ENCODE assay signal across 8 cellular contexts in the genomic region with DNA sequence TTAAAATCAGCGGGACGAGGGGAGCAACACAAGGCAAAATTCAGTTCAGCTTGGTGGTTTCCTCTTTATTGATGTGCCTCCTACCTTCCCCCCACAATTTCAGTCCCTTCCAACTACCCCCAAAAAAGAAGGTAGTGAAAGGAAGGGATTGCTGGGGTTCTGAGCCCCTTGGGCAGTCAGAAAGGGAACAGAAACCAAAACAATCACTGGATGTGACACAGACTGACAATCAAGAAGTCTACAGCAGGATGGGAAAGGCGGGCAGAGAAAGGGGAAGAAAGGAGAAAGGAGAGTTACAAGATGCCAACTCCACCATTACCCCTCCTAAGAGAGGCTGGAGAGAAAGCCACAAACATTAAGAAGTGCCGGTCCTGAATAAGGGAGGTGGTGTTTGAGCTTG. TPM values are rescaled to one million over a fixed set of nuclear protein-coding genes. Genes with fewer than 3 reads are reported as not detected.
DNase-seq lines count a peak whose midpoint lies in the region; ATAC-seq, FAIRE-seq and TF ChIP-seq lines count a peak whose summit lies in the region.

No MANE protein-coding gene starts in this region.

- H3K27ac Mint-ChIP-seq in activated T-cell treated with anti-CD3 and anti-CD28 coated beads, Interleukin-2, amount 50 U/mL, for 72 hours, result peak overlapping the region; percentile 76
- H3K27ac Mint-ChIP-seq in activated T-helper 17 cell treated with anti-CD3 and anti-CD28 coated beads, Interleukin-2, amount 50 U/mL, for 72 hours, result peak overlapping the region; percentile 93

- H3K27ac ChIP-seq in kidney (ENCODE audit: low read depth in 2 of 2, low read length in 2 of 2), result peak overlapping the region in 1 of 2 donors; percentile 97
- peak overlapping the region in 2 of 3 donors; percentile 16 to 95 for H3K27ac ChIP-seq in thyroid gland

- H3K36me3 ChIP-seq in kidney (ENCODE audit: control insufficient read depth in 1 of 2, insufficient read depth in 2 of 2, low read length in 2 of 2), result peaks cover 14 to 24% of the 10 kb centered on the region in 2 donors
- peaks cover 13 to 25% of the 10 kb centered on the region in 2 donors for H3K36me3 ChIP-seq in thyroid gland

- peak overlapping the region; percentile 35 to 86 for H3K4me3 ChIP-seq in kidney (ENCODE audit: low read length in 2 of 2)
- H3K4me3 ChIP-seq in thyroid gland (replicated peaks in 1 of 3), result no peak overlapping the region

- H3K4me1 ChIP-seq in kidney (ENCODE audit: control insufficient read depth in 1 of 2, insufficient read depth in 1 of 2, low read depth in 1 of 2, low read length in 2 of 2) (peaks cover 20 to 31% of the 10 kb centered on the region in 2 donors), thyroid gland (peaks cover 17 to 30% of the 10 kb centered on the region in 2 donors)

- H3K9me3 ChIP-seq in kidney (ENCODE audit: control insufficient read depth in 1 of 2, low read length in 2 of 2) (no peaks in the 10 kb centered on the region), thyroid gland (no peaks in the 10 kb centered on the region)

- H3K4me1 Mint-ChIP-seq in activated T-cell treated with anti-CD3 and anti-CD28 coated beads, Interleukin-2, amount 50 U/mL, for 72 hours (ENCODE audit: low read depth), result peaks cover 57% of the 10 kb centered on the region
- peaks cover 44% of the 10 kb centered on the region for H3K4me1 Mint-ChIP-seq in activated T-helper 17 cell treated with anti-CD3 and anti-CD28 coated beads, Interleukin-2, amount 50 U/mL, for 72 hours

- 77 to 80% methylated on average over 4 of the region's 4 CpGs for WGBS in thyroid gland, 2 donors

- H3K9me3 Mint-ChIP-seq in activated T-cell treated with anti-CD3 and anti-CD28 coated beads, Interleukin-2, amount 50 U/mL, for 72 hours, result no peaks in the 10 kb centered on the region
- H3K9me3 Mint-ChIP-seq in activated T-helper 17 cell treated with anti-CD3 and anti-CD28 coated beads, Interleukin-2, amount 50 U/mL, for 72 hours, result no peaks in the 10 kb centered on the region

- H3K36me3 Mint-ChIP-seq in activated T-cell treated with anti-CD3 and anti-CD28 coated beads, Interleukin-2, amount 50 U/mL, for 72 hours (ENCODE audit: insufficient read depth in 2 of 2), result peaks cover 12 to 16% of the 10 kb centered on the region in 2 donors
- H3K36me3 Mint-ChIP-seq in activated T-helper 17 cell treated with anti-CD3 and anti-CD28 coated beads, Interleukin-2, amount 50 U/mL, for 72 hours (ENCODE audit: low read depth), result peaks cover 96% of the 10 kb centered on the region

- intact Hi-C loops in kidney (cut with DNase I), result no loop called here
- intact Hi-C loops in thyroid gland (cut with DNase I), result no loop called here

- no peaks in the 10 kb centered on the region for H3K27me3 Mint-ChIP-seq in activated T-cell treated with anti-CD3 and anti-CD28 coated beads, Interleukin-2, amount 50 U/mL, for 72 hours (ENCODE audit: low read depth)
- H3K27me3 Mint-ChIP-seq in activated T-helper 17 cell treated with anti-CD3 and anti-CD28 coated beads, Interleukin-2, amount 50 U/mL, for 72 hours, result no peaks in the 10 kb centered on the region

- H3K4me3 Mint-ChIP-seq in activated T-cell treated with anti-CD3 and anti-CD28 coated beads, Interleukin-2, amount 50 U/mL, for 72 hours, result peak overlapping the region; percentile 93 to 100
- peak overlapping the region; percentile 87 for H3K4me3 Mint-ChIP-seq in activated T-helper 17 cell treated with anti-CD3 and anti-CD28 coated beads, Interleukin-2, amount 50 U/mL, for 72 hours

- ATAC-seq in activated T-cell treated with anti-CD3 and anti-CD28 coated beads, Interleukin-2, amount 50 U/mL, for 72 hours (replicated peaks in 1 of 2), result no peak
- ATAC-seq in activated T-helper 17 cell treated with anti-CD3 and anti-CD28 coated beads, Interleukin-2, amount 50 U/mL, for 72 hours (replicated peaks), result no peak
- no peak for ATAC-seq in GM19351 (IDR thresholded peaks at IDR 0.05; ENCODE audit: unreplicated experiment)

- TF ChIP-seq CTCF in kidney (IDR thresholded peaks at IDR 0.05; ENCODE audit: borderline replicate concordance, extremely low read depth, insufficient read depth) (no peak), thyroid gland (IDR thresholded peaks at IDR 0.05) (no peak)

- no peaks in the 10 kb centered on the region for H3K27me3 ChIP-seq in thyroid gland

- H3K9ac ChIP-seq in kidney (ENCODE audit: low read length in 2 of 2), result peak overlapping the region in 1 of 2 donors; percentile 89

- no peak for TF ChIP-seq POLR2A in thyroid gland (IDR thresholded peaks at IDR 0.05)
- TF ChIP-seq POLR2A in H54 (IDR thresholded peaks at IDR 0.05; ENCODE audit: low read depth, low read length), result no peak

- FAIRE-seq in kidney (lab: Jason Lieb, UNC) (no peak), H54 (lab: Jason Lieb, UNC) (no peak)

- DNase-seq in activated T-cell treated with anti-CD3 and anti-CD28 coated beads, Interleukin-2, amount 50 U/mL, for 72 hours, result no peak
- no peak for DNase-seq in activated T-cell treated with anti-CD3 and anti-CD28 coated beads, Interleukin-2, amount 50 U/mL, for 1 hour
- DNase-seq in kidney, result no peak
- no peak for DNase-seq in thyroid gland
- no peak for DNase-seq in NCI-H2171 (lab: John Stamatoyannopoulos, UW)
- DNase-seq in H54 (ENCODE audit: insufficient read length, low spot score), result no peak

RNA-seq across cellular contexts. Expression of a gene that starts 1.1 kb away (rescaled TPM):
- 10 to 100 TPM; 28.9 to 32.2 TPM for total RNA-seq in activated T-cell treated with anti-CD3 and anti-CD28 coated beads, Interleukin-2, amount 50 U/mL, for 72 hours
- total RNA-seq in activated T-helper 17 cell treated with anti-CD3 and anti-CD28 coated beads, Interleukin-2, amount 50 U/mL, for 72 hours, result 10 to 100 TPM; 43.5 to 52.3 TPM
- total RNA-seq in kidney (28.1 TPM), thyroid gland (10 to 100 TPM; 19.8 to 39.5 (median 35.8) TPM)
- 48.5 TPM for polyA plus RNA-seq in kidney (ENCODE audit: insufficient read depth, low read depth, low replicate concordance)

RNA-seq across cellular contexts. Expression of a gene that starts 1.9 kb away (rescaled TPM):
- 100 to 1,000 TPM; 244 to 246 TPM for total RNA-seq in activated T-cell treated with anti-CD3 and anti-CD28 coated beads, Interleukin-2, amount 50 U/mL, for 72 hours
- total RNA-seq in activated T-helper 17 cell treated with anti-CD3 and anti-CD28 coated beads, Interleukin-2, amount 50 U/mL, for 72 hours, result 100 to 1,000 TPM; 190 to 239 TPM
- total RNA-seq in kidney (477 TPM), thyroid gland (100 to 1,000 TPM; 112 to 840 (median 273) TPM)
- polyA plus RNA-seq in kidney (ENCODE audit: insufficient read depth, low read depth, low replicate concordance), result 1,483 TPM

RNA-seq across cellular contexts. Expression of a gene that starts 6.1 kb away (rescaled TPM):
- total RNA-seq in activated T-cell treated with anti-CD3 and anti-CD28 coated beads, Interleukin-2, amount 50 U/mL, for 72 hours, result 10 to 100 TPM; 49.5 to 54.8 TPM
- 10 to 100 TPM; 49.1 to 77.5 TPM for total RNA-seq in activated T-helper 17 cell treated with anti-CD3 and anti-CD28 coated beads, Interleukin-2, amount 50 U/mL, for 72 hours
- total RNA-seq in kidney (35.8 TPM), thyroid gland (10 to 100 TPM; 45.3 to 68.6 (median 49.0) TPM)
- polyA plus RNA-seq in kidney (ENCODE audit: insufficient read depth, low read depth, low replicate concordance), result 18.0 TPM

RNA-seq across cellular contexts. Expression of a gene that starts 11.2 kb away (rescaled TPM):
- total RNA-seq in activated T-cell treated with anti-CD3 and anti-CD28 coated beads, Interleukin-2, amount 50 U/mL, for 72 hours, result 100 to 1,000 TPM; 184 to 186 TPM
- total RNA-seq in activated T-helper 17 cell treated with anti-CD3 and anti-CD28 coated beads, Interleukin-2, amount 50 U/mL, for 72 hours, result 100 to 1,000 TPM; 152 to 209 TPM
- total RNA-seq in kidney, result 113 TPM
- 124 TPM for polyA plus RNA-seq in kidney (ENCODE audit: insufficient read depth, low read depth, low replicate concordance)
- total RNA-seq in thyroid gland, result 10 to 100 TPM; 35.1 to 70.4 (median 48.4) TPM

RNA-seq across cellular contexts. Expression of a gene that starts 11.6 kb away (rescaled TPM):
- 10 to 100 TPM; 62.1 to 89.5 TPM for total RNA-seq in activated T-cell treated with anti-CD3 and anti-CD28 coated beads, Interleukin-2, amount 50 U/mL, for 72 hours
- 10 to 100 TPM; 43.7 to 72.0 TPM for total RNA-seq in activated T-helper 17 cell treated with anti-CD3 and anti-CD28 coated beads, Interleukin-2, amount 50 U/mL, for 72 hours
- 41.9 TPM for total RNA-seq in kidney
- 110 TPM for polyA plus RNA-seq in kidney (ENCODE audit: insufficient read depth, low read depth, low replicate concordance)
- 10 to 100 TPM; 27.4 to 49.0 (median 33.0) TPM for total RNA-seq in thyroid gland

Comparison
In these comparisons a context has a peak if more than half of its experiments do, and no peak if none do; other contexts are left out.
1. H3K4me3 ChIP-seq: peak in kidney (2 of 2); none in thyroid gland (0 of 3).